Comparison of ENCODE assay signal across 8 cellular contexts in the genomic region with DNA sequence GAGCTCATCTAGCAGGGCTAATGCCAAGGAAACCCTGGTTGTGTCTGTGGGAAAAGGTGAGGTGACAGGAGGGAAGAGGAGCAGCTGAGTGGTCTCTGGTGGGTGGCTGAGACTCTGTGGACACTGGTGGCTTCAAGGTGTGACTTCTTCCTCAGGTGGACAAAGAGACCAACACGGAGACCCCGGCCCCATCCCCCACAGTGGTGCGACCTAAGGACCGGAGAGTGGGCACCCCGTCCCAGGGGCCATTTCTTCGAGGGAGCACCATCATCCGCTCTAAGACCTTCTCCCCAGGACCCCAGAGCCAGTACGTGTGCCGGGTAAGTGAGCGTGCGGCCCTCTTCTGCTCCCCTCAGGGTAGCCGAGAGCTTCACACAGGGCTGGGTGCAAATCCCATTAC.
"Had no signal": no experiment of that assay in that cellular context is flagged by ENCODE, and none has a peak within 500 bp of the region (broad histone marks: within the 10 kb centered on the region; RNA-seq: fewer than 3 reads in every experiment).

No MANE protein-coding gene starts in this region.

- DNase-seq: GM23248, GOT3, H9, HCEC 1CT, IMR-90 had no signal

- FAIRE-seq: H54, HTR-8/SVneo, K562 had no signal

- H3K9ac ChIP-seq: GM23248 had no signal

- H3K9me3 Mint-ChIP-seq: H9 had no signal

- H3K4me3 Mint-ChIP-seq: H9 had no signal

- H3K4me1 Mint-ChIP-seq: H9 had no signal

- H3K27ac ChIP-seq: GM23248 had no signal

- H3K27ac Mint-ChIP-seq: H9 had no signal

- ATAC-seq: K562 had no signal

- H2AFZ ChIP-seq: GM23248 had no signal

- H3K4me3 ChIP-seq: GM23248, K562 had no signal
